ENCODE assay signal across 1 cellular context in the genomic region with DNA sequence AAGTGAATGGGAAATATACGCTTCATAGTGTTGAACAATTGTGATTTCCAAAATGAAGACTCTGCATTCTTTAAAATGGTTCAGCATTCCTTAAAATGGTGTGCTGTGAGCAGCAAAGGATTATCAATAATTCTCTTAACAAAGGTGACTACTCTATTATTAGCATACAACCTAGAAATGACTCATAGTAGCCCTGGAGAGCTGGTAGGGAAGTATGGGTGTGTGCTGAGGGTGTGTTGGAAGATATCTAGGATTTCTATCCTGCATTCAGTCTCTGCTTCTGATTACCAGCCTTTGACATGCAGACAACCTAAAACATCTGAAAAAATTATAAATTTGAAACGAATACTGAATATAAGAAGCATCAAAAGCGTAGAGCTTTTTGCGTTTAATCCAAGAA.
TF ChIP-seq lines count a peak whose summit lies in the region.

No MANE protein-coding gene starts in this region.

TF ChIP-seq in SK-N-SH, 30 proteins besides CTCF, POLR2A, EP300 and RAD21 (continued from another document):
- TF ChIP-seq YY1 (IDR thresholded peaks at IDR 0.05; ENCODE audit: low read depth) = no peak
- TF ChIP-seq, protein P1, sequence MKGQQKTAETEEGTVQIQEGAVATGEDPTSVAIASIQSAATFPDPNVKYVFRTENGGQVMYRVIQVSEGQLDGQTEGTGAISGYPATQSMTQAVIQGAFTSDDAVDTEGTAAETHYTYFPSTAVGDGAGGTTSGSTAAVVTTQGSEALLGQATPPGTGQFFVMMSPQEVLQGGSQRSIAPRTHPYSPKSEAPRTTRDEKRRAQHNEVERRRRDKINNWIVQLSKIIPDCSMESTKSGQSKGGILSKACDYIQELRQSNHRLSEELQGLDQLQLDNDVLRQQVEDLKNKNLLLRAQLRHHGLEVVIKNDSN (IDR thresholded peaks at IDR 0.05; ENCODE audit: borderline replicate concordance, low read depth) = no peak
- TF ChIP-seq FOXJ3 (CRISPR knock-in tag; IDR thresholded peaks at IDR 0.05) = no peak
- TF ChIP-seq MXI1 (IDR thresholded peaks at IDR 0.05; ENCODE audit: low read depth, low read length) = no peak
- TF ChIP-seq SIN3A (IDR thresholded peaks at IDR 0.05; ENCODE audit: borderline replicate concordance, low read depth, low read length) = no peak
- no peak for TF ChIP-seq TEAD4 (IDR thresholded peaks at IDR 0.05; ENCODE audit: borderline replicate concordance, insufficient read depth)
- no peak for TF ChIP-seq NFIC (IDR thresholded peaks at IDR 0.05; ENCODE audit: borderline replicate concordance)
- no peak for TF ChIP-seq RCOR1 (IDR thresholded peaks at IDR 0.05; ENCODE audit: low read length)
- TF ChIP-seq, protein P2, sequence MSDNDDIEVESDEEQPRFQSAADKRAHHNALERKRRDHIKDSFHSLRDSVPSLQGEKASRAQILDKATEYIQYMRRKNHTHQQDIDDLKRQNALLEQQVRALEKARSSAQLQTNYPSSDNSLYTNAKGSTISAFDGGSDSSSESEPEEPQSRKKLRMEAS (IDR thresholded peaks at IDR 0.05; ENCODE audit: low read depth) = no peak
- TF ChIP-seq, protein P3, sequence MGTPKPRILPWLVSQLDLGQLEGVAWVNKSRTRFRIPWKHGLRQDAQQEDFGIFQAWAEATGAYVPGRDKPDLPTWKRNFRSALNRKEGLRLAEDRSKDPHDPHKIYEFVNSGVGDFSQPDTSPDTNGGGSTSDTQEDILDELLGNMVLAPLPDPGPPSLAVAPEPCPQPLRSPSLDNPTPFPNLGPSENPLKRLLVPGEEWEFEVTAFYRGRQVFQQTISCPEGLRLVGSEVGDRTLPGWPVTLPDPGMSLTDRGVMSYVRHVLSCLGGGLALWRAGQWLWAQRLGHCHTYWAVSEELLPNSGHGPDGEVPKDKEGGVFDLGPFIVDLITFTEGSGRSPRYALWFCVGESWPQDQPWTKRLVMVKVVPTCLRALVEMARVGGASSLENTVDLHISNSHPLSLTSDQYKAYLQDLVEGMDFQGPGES (IDR thresholded peaks at IDR 0.05; ENCODE audit: low read depth, low read length) = no peak
- TF ChIP-seq RFX5 (IDR thresholded peaks at IDR 0.05; ENCODE audit: low read length) = no peak
- peak; percentile 31 for TF ChIP-seq TCF12 (IDR thresholded peaks at IDR 0.05)
- TF ChIP-seq GATA2 (CRISPR knock-in tag; IDR thresholded peaks at IDR 0.05) = no peak
